In genomic region chrX:48509619-48510018, GRCh38 we compare ENCODE assay signal across 1 cellular context.
TF ChIP-seq lines count a peak whose summit lies in the region.

No MANE protein-coding gene starts in this region.

TF ChIP-seq in endothelial cell of umbilical vein, 7 proteins besides CTCF, POLR2A, EP300 and RAD21:
- TF ChIP-seq MYC (IDR thresholded peaks at IDR 0.05; ENCODE audit: low read depth, low read length): no peak
- TF ChIP-seq JUN (IDR thresholded peaks at IDR 0.05; ENCODE audit: borderline replicate concordance, insufficient read depth, insufficient read length, low read depth): no peak
- TF ChIP-seq GATA2 (IDR thresholded peaks at IDR 0.05; ENCODE audit: insufficient read depth, insufficient read length, low read depth, low read length): no peak
- no peak for TF ChIP-seq FOS (IDR thresholded peaks at IDR 0.05; ENCODE audit: borderline replicate concordance, insufficient read depth, low read length)
- no peak for TF ChIP-seq POLR2AphosphoS5 (IDR thresholded peaks at IDR 0.05; ENCODE audit: insufficient read depth, low read depth, low read length)
- TF ChIP-seq EZH2 (IDR thresholded peaks at IDR 0.05; ENCODE audit: borderline replicate concordance, low read depth, low read length, severe bottlenecking): no peak
- TF ChIP-seq, protein P1, sequence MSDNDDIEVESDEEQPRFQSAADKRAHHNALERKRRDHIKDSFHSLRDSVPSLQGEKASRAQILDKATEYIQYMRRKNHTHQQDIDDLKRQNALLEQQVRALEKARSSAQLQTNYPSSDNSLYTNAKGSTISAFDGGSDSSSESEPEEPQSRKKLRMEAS (IDR thresholded peaks at IDR 0.05; ENCODE audit: insufficient read depth, insufficient read length): no peak
